Comparison of ENCODE assay signal across 1 cellular context in the genomic region with DNA sequence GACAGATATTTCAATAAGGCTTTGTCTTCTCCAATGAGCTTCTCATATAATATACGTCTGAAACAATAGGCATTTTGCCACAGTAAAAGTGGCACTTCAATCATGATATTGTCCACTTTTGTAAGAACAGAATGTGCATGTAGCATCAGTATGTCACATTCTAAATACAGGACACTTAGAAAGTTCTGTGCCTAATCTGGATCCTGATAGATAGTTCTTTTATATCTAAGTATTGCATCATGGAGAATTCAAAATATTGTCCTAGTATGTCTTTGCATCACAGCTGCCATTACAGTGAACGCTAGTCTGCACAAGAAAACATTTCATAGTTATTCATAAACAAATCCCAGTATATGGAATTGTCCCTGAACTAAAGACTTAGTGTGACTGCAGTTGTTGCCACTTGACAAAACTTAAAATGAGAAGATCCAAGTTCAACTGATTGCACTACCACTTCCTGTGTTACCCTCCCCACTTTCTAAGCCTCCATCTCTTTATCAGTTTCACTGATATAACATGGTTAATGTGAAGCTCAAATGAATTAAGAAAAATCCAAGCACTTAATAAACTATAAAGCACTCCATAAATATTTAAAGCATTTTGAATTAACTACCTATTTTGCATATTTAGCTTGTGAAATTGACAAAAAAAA.
TF ChIP-seq lines count a peak whose summit lies in the region.

No MANE protein-coding gene starts in this region.

TF ChIP-seq in K562, 482 proteins besides CTCF, POLR2A, EP300 and RAD21 (continued from another document):
- TF ChIP-seq, protein P1, sequence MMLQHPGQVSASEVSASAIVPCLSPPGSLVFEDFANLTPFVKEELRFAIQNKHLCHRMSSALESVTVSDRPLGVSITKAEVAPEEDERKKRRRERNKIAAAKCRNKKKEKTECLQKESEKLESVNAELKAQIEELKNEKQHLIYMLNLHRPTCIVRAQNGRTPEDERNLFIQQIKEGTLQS (IDR thresholded peaks at IDR 0.05) = peak; percentile 70
- TF ChIP-seq, protein P1 (CRISPR knock-in tag; conservative IDR thresholded peaks at IDR 0.05) = no peak
- TF ChIP-seq ZNF695 (CRISPR knock-in tag; IDR thresholded peaks at IDR 0.05) = no peak
- no peak for TF ChIP-seq ZNF197 (CRISPR knock-in tag; IDR thresholded peaks at IDR 0.05; ENCODE audit: low read depth)
- no peak for TF ChIP-seq NFRKB (IDR thresholded peaks at IDR 0.05; ENCODE audit: low read depth)
- TF ChIP-seq, protein P2, sequence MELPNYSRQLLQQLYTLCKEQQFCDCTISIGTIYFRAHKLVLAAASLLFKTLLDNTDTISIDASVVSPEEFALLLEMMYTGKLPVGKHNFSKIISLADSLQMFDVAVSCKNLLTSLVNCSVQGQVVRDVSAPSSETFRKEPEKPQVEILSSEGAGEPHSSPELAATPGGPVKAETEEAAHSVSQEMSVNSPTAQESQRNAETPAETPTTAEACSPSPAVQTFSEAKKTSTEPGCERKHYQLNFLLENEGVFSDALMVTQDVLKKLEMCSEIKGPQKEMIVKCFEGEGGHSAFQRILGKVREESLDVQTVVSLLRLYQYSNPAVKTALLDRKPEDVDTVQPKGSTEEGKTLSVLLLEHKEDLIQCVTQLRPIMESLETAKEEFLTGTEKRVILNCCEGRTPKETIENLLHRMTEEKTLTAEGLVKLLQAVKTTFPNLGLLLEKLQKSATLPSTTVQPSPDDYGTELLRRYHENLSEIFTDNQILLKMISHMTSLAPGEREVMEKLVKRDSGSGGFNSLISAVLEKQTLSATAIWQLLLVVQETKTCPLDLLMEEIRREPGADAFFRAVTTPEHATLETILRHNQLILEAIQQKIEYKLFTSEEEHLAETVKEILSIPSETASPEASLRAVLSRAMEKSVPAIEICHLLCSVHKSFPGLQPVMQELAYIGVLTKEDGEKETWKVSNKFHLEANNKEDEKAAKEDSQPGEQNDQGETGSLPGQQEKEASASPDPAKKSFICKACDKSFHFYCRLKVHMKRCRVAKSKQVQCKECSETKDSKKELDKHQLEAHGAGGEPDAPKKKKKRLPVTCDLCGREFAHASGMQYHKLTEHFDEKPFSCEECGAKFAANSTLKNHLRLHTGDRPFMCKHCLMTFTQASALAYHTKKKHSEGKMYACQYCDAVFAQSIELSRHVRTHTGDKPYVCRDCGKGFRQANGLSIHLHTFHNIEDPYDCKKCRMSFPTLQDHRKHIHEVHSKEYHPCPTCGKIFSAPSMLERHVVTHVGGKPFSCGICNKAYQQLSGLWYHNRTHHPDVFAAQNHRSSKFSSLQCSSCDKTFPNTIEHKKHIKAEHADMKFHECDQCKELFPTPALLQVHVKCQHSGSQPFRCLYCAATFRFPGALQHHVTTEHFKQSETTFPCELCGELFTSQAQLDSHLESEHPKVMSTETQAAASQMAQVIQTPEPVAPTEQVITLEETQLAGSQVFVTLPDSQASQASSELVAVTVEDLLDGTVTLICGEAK (IDR thresholded peaks at IDR 0.05) = no peak
- TF ChIP-seq, protein P2 (CRISPR knock-in tag; IDR thresholded peaks at IDR 0.05) = no peak
- TF ChIP-seq, protein P3, sequence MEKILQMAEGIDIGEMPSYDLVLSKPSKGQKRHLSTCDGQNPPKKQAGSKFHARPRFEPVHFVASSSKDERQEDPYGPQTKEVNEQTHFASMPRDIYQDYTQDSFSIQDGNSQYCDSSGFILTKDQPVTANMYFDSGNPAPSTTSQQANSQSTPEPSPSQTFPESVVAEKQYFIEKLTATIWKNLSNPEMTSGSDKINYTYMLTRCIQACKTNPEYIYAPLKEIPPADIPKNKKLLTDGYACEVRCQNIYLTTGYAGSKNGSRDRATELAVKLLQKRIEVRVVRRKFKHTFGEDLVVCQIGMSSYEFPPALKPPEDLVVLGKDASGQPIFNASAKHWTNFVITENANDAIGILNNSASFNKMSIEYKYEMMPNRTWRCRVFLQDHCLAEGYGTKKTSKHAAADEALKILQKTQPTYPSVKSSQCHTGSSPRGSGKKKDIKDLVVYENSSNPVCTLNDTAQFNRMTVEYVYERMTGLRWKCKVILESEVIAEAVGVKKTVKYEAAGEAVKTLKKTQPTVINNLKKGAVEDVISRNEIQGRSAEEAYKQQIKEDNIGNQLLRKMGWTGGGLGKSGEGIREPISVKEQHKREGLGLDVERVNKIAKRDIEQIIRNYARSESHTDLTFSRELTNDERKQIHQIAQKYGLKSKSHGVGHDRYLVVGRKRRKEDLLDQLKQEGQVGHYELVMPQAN (IDR thresholded peaks at IDR 0.05; ENCODE audit: borderline replicate concordance) = no peak
- TF ChIP-seq SMARCE1 (IDR thresholded peaks at IDR 0.05) = no peak
- no peak for TF ChIP-seq FUS (optimal IDR thresholded peaks at IDR 0.05; ENCODE audit: low read depth, low read length)
- TF ChIP-seq ELF2 (CRISPR knock-in tag; IDR thresholded peaks at IDR 0.05) = 0 out of 2 replicates have a peak, but pooled peaks have one; percentile 37
- 0 out of 2 replicates have a peak, but pooled peaks have one; percentile 47 for TF ChIP-seq ZSCAN32 (CRISPR knock-in tag; IDR thresholded peaks at IDR 0.05)
- TF ChIP-seq HDAC8 (tag; IDR thresholded peaks at IDR 0.05) = no peak
- no peak for TF ChIP-seq HDAC6 (IDR thresholded peaks at IDR 0.05; ENCODE audit: low read depth, low read length)
- no peak for TF ChIP-seq ZNF436 (CRISPR knock-in tag; IDR thresholded peaks at IDR 0.05)
- TF ChIP-seq, protein P4, sequence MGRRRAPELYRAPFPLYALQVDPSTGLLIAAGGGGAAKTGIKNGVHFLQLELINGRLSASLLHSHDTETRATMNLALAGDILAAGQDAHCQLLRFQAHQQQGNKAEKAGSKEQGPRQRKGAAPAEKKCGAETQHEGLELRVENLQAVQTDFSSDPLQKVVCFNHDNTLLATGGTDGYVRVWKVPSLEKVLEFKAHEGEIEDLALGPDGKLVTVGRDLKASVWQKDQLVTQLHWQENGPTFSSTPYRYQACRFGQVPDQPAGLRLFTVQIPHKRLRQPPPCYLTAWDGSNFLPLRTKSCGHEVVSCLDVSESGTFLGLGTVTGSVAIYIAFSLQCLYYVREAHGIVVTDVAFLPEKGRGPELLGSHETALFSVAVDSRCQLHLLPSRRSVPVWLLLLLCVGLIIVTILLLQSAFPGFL (CRISPR knock-in tag; IDR thresholded peaks at IDR 0.05) = no peak
- TF ChIP-seq, protein P5, sequence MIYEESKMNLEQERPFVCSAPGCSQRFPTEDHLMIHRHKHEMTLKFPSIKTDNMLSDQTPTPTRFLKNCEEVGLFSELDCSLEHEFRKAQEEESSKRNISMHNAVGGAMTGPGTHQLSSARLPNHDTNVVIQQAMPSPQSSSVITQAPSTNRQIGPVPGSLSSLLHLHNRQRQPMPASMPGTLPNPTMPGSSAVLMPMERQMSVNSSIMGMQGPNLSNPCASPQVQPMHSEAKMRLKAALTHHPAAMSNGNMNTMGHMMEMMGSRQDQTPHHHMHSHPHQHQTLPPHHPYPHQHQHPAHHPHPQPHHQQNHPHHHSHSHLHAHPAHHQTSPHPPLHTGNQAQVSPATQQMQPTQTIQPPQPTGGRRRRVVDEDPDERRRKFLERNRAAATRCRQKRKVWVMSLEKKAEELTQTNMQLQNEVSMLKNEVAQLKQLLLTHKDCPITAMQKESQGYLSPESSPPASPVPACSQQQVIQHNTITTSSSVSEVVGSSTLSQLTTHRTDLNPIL (CRISPR knock-in tag; IDR thresholded peaks at IDR 0.05) = no peak
- no peak for TF ChIP-seq SIN3A (IDR thresholded peaks at IDR 0.05; ENCODE audit: borderline replicate concordance in 2 of 2, control insufficient read depth in 1 of 2, low read depth in 2 of 2, low read length in 2 of 2)
- TF ChIP-seq, protein P6, sequence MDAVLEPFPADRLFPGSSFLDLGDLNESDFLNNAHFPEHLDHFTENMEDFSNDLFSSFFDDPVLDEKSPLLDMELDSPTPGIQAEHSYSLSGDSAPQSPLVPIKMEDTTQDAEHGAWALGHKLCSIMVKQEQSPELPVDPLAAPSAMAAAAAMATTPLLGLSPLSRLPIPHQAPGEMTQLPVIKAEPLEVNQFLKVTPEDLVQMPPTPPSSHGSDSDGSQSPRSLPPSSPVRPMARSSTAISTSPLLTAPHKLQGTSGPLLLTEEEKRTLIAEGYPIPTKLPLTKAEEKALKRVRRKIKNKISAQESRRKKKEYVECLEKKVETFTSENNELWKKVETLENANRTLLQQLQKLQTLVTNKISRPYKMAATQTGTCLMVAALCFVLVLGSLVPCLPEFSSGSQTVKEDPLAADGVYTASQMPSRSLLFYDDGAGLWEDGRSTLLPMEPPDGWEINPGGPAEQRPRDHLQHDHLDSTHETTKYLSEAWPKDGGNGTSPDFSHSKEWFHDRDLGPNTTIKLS (IDR thresholded peaks at IDR 0.05; ENCODE audit: borderline replicate concordance, low read depth) = no peak
- TF ChIP-seq MEF2A (IDR thresholded peaks at IDR 0.05; ENCODE audit: control insufficient read depth, low read depth, low read length) = no peak
- TF ChIP-seq ZFP30 (CRISPR knock-in tag; IDR thresholded peaks at IDR 0.05; ENCODE audit: borderline replicate concordance) = no peak
- no peak for TF ChIP-seq ZNF717 (CRISPR knock-in tag; IDR thresholded peaks at IDR 0.05)
- no peak for TF ChIP-seq TBL1XR1 (IDR thresholded peaks at IDR 0.05; ENCODE audit: low read length in 2 of 2)
- TF ChIP-seq SETDB1 (IDR thresholded peaks at IDR 0.05; ENCODE audit: low read length) = no peak
- no peak for TF ChIP-seq ZNF23 (CRISPR knock-in tag; IDR thresholded peaks at IDR 0.05)
- peak; percentile 77 for TF ChIP-seq CEBPB (tag; IDR thresholded peaks at IDR 0.05)
- no peak for TF ChIP-seq NCOA2 (IDR thresholded peaks at IDR 0.05; ENCODE audit: partially characterized antibody in 2 of 2)
- no peak for TF ChIP-seq ZNF449 (CRISPR knock-in tag; IDR thresholded peaks at IDR 0.05)
- TF ChIP-seq ZNF57 (CRISPR knock-in tag; IDR thresholded peaks at IDR 0.05) = no peak
- no peak for TF ChIP-seq ZBTB26 (CRISPR knock-in tag; IDR thresholded peaks at IDR 0.05)
